In genomic region chr9:178136-178825, GRCh38 we compare ENCODE assay signal across 8 cellular contexts. TPM values are rescaled to one million over a fixed set of nuclear protein-coding genes. Genes with fewer than 3 reads are reported as not detected.
A peak's percentile ranks its signal among the peaks of the same experiment; 100 is the strongest.
DNase-seq lines count a peak whose midpoint lies in the region; TF ChIP-seq lines count a peak whose summit lies in the region.
"Not testable (repeated sequence)": the region's sequence is repeated elsewhere in the genome, so short reads cannot be mapped to it uniquely, and the experiment has no call there.

No MANE protein-coding gene starts in this region.

- H3K4me1 Mint-ChIP-seq in activated naive CD4-positive, alpha-beta T cell treated with anti-CD3 and anti-CD28 coated beads, Interleukin-2, amount 10 ng/mL, durations not matched to agents 7 days and 5 days, result peaks cover 21% of the 10 kb centered on the region

- H3K36me3 ChIP-seq in Loucy (ENCODE audit: insufficient read depth, low read length); ectodermal cell (ENCODE audit: control insufficient read depth, insufficient read depth, low read length); iPS DF 6.9 (ENCODE audit: control insufficient read depth, insufficient read depth, low read length); osteoblast (ENCODE audit: insufficient read depth, low read length); tibial artery: not testable (repeated sequence)

- H3K4me3 ChIP-seq in Loucy (ENCODE audit: low read length, poor library complexity, severe bottlenecking) (peak overlapping the region; percentile 57), ectodermal cell (ENCODE audit: insufficient read depth, low read depth, low read length) (peak overlapping the region; percentile 45), iPS DF 6.9 (ENCODE audit: low read length) (peak overlapping the region; percentile 38; the same call in 1 of the 2 replicates), osteoblast (ENCODE audit: insufficient read depth, low read length) (peak overlapping the region; percentile 53), tibial artery (peak overlapping the region; percentile 57 to 59)

- peak overlapping the region; percentile 80 for H3K4me3 Mint-ChIP-seq in activated naive CD4-positive, alpha-beta T cell treated with anti-CD3 and anti-CD28 coated beads, Interleukin-2, amount 10 ng/mL, durations not matched to agents 7 days and 5 days

- not testable (repeated sequence) for H3K9me2 ChIP-seq in Loucy (replicated peaks; ENCODE audit: low read depth, low read length)

- not testable (repeated sequence) for H3K79me2 ChIP-seq in Loucy (ENCODE audit: insufficient read depth, low read length); osteoblast (ENCODE audit: insufficient read depth, low read length)

- not testable (repeated sequence) for H3K4me1 ChIP-seq in Loucy (ENCODE audit: insufficient read depth, low read length, poor library complexity, severe bottlenecking); ectodermal cell (ENCODE audit: control insufficient read depth, insufficient read depth, low read length); iPS DF 6.9 (ENCODE audit: control insufficient read depth, insufficient read depth, low read length); osteoblast (ENCODE audit: insufficient read depth, low read length); tibial artery

- H3K36me3 Mint-ChIP-seq in activated naive CD4-positive, alpha-beta T cell treated with anti-CD3 and anti-CD28 coated beads, Interleukin-2, amount 10 ng/mL, durations not matched to agents 7 days and 5 days, result not testable (repeated sequence)

- not testable (repeated sequence) for H3K27ac ChIP-seq in ectodermal cell (ENCODE audit: insufficient read depth, low read depth, low read length, poor library complexity, severe bottlenecking); iPS DF 6.9 (ENCODE audit: low read length); osteoblast (ENCODE audit: low read depth, low read length)
- peak overlapping the region; percentile 37 to 78 for H3K27ac ChIP-seq in tibial artery

- not testable (repeated sequence) for H3K9me3 Mint-ChIP-seq in activated naive CD4-positive, alpha-beta T cell treated with anti-CD3 and anti-CD28 coated beads, Interleukin-2, amount 10 ng/mL, durations not matched to agents 7 days and 5 days

- H3K9ac ChIP-seq in Loucy (ENCODE audit: low read depth, low read length, poor library complexity, severe bottlenecking), result not testable (repeated sequence)

- H3K9me3 ChIP-seq in Loucy (ENCODE audit: insufficient read depth, low read depth, low read length); ectodermal cell (ENCODE audit: control insufficient read depth, low read length); iPS DF 6.9 (ENCODE audit: control insufficient read depth, insufficient read depth, low read length); osteoblast (ENCODE audit: low read depth, low read length); tibial artery: not testable (repeated sequence)

- not testable (repeated sequence) for H3K27me3 Mint-ChIP-seq in activated naive CD4-positive, alpha-beta T cell treated with anti-CD3 and anti-CD28 coated beads, Interleukin-2, amount 10 ng/mL, durations not matched to agents 7 days and 5 days

- DNase-seq in DMS 273 (lab: John Stamatoyannopoulos, UW; ENCODE audit: unreplicated experiment) (peak; percentile 6), T-helper 9 cell (peak; percentile 2)
- peak; percentile 35 for DNase-seq in activated naive CD4-positive, alpha-beta T cell treated with anti-CD3 and anti-CD28 coated beads, Interleukin-2, amount 10 ng/mL, durations not matched to agents 7 days and 5 days
- not testable (repeated sequence) for DNase-seq in iPS DF 6.9 (ENCODE audit: low read depth, low spot score); osteoblast (ENCODE audit: insufficient read length, low spot score, missing footprints); tibial artery

- H3K27me3 ChIP-seq in Loucy (ENCODE audit: insufficient read depth, low read length, poor library complexity, severe bottlenecking); ectodermal cell (ENCODE audit: control insufficient read depth, insufficient read depth, low read length, poor library complexity, severe bottlenecking); iPS DF 6.9 (ENCODE audit: control insufficient read depth, insufficient read depth, low read length); osteoblast (ENCODE audit: insufficient read depth, low read length); tibial artery: not testable (repeated sequence)

- 3 to 4% methylated on average over 11 to 15 of the region's 23 CpGs for WGBS in ectodermal cell, 2 experiments
- no CpG with 5 or more reads among the region's 23 CpGs for WGBS in iPS DF 6.9 (ENCODE audit: insufficient coverage, insufficient read length)

- H4K20me1 ChIP-seq in Loucy (ENCODE audit: insufficient read depth, low read length, poor library complexity, severe bottlenecking); osteoblast (ENCODE audit: insufficient read depth, low read length): not testable (repeated sequence)

- peak overlapping the region; percentile 91 for H3K27ac Mint-ChIP-seq in activated naive CD4-positive, alpha-beta T cell treated with anti-CD3 and anti-CD28 coated beads, Interleukin-2, amount 10 ng/mL, durations not matched to agents 7 days and 5 days

- H3K4me2 ChIP-seq in Loucy (ENCODE audit: low read depth, low read length, poor library complexity, severe bottlenecking) (peak overlapping the region; percentile 50), osteoblast (ENCODE audit: insufficient read depth, low read length) (peak overlapping the region; percentile 53)

- H3F3A ChIP-seq in Loucy (ENCODE audit: low read depth), result not testable (repeated sequence)

- intact Hi-C loops in tibial artery (cut with DNase I; ENCODE audit: low total_unique reads), result not testable (repeated sequence)

- not testable (repeated sequence) for TF ChIP-seq CTCF in Loucy (conservative IDR thresholded peaks at IDR 0.05; ENCODE audit: low read length); osteoblast (IDR thresholded peaks at IDR 0.05; ENCODE audit: extremely low read depth, low read depth, low read length); tibial artery (IDR thresholded peaks at IDR 0.05)

- CTCF ChIA-PET in activated naive CD4-positive, alpha-beta T cell treated with anti-CD3 and anti-CD28 coated beads, Interleukin-2, amount 10 ng/mL, durations not matched to agents 7 days and 5 days (lab: Charles Lee), result not testable (repeated sequence)

- H2AFZ ChIP-seq in Loucy (ENCODE audit: low read length); osteoblast (ENCODE audit: low read length): not testable (repeated sequence)

RNA-seq across cellular contexts. Expression of gene ZNG1A, which starts 0.6 kb away (rescaled TPM):
- polyA plus RNA-seq in ectodermal cell (2013, experiment 1 of 4), result 71.1 TPM
- 79.2 TPM for polyA plus RNA-seq in ectodermal cell (2013, experiment 2 of 4)
- 51.6 TPM for polyA plus RNA-seq in ectodermal cell (2013, experiment 3 of 4)
- 53.5 TPM for polyA plus RNA-seq in ectodermal cell (2013, experiment 4 of 4)
- total RNA-seq in osteoblast, result 24.6 and 28.0 TPM in 2 replicates

RNA-seq across cellular contexts. Expression of gene DOCK8, which starts 36.4 kb away (rescaled TPM):
- polyA plus RNA-seq in ectodermal cell (2013, experiment 1 of 4), result 3.9 TPM
- 8.5 TPM for polyA plus RNA-seq in ectodermal cell (2013, experiment 2 of 4)
- polyA plus RNA-seq in ectodermal cell (2013, experiment 3 of 4), result 3.4 TPM
- polyA plus RNA-seq in ectodermal cell (2013, experiment 4 of 4), result 3.5 TPM
- under 0.01 TPM in 2 replicates for total RNA-seq in osteoblast
